9 cellular contexts compared by ENCODE assay signal in the genomic region with DNA sequence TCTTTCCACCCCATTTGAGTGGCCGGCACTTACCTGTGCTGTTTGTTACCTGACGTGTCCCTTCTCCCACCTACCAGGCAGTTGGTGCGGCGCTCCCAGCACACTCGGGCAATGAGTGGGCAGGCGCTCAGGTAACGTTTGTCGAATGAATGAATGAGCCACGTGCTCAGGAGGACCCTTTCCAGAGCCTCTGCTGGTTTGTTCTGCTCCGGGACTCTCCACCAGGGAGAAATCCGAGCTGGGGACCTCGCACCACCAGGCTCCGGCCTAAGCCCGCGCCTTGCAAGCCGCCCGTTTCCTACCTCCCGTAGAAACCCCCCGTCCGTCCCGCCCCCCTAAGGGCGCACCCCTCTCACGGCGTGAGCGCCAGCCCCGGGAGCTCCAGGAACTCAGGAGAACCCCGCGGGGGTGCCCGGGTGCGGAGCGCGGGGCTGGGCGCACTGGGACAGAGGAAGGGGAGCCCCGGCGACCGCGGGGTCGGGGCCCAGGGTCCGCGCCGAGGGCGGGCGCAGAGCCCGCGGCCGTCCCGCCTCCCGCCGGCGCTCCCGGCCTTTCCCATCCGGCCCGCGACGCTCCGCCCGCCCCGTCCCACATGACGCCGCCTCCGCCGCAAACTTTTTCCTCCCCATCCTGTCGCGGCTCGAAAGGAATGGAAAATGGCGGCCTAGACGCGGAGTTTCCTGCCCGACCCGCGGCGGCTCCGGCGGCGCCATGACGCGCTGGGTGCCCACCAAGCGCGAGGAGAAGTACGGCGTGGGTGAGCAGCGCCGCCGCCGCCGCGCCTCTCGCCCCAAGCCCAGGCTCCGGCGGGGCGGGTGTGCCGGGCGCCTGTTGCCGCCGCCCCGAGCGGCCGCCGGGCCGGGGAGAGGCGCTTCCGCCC. TPM values are rescaled to one million over a fixed set of nuclear protein-coding genes. Genes with fewer than 3 reads are reported as not detected.
DNase-seq lines count a peak whose midpoint lies in the region; ATAC-seq, FAIRE-seq and TF ChIP-seq lines count a peak whose summit lies in the region.
"Had no signal": no experiment of that assay in that cellular context is flagged by ENCODE, and none has a peak within 500 bp of the region (broad histone marks: within the 10 kb centered on the region; RNA-seq: fewer than 3 reads in every experiment).

A gene (plus strand): TSS at position 622 of the 880 bp plus-strand sequence. CDS start 90 bp downstream, at position 712.

- no peaks in the 10 kb centered on the region for H3K36me3 ChIP-seq in adipocyte (ENCODE audit: control insufficient read depth, insufficient read depth, low read length, severe bottlenecking)

- DNase-seq in AG08395 (ENCODE audit: low spot score) (peak; percentile 89), HPDE6-E6E7 (ENCODE audit: extremely low spot score) (peak; percentile 62), adipocyte (ENCODE audit: low read depth) (peak; percentile 91), Right ventricle myocardium inferior (ENCODE audit: missing footprints) (peak; percentile 81), nucleus accumbens (lab: John Stamatoyannopoulos, UW) (peak in 32 of 56 donors; percentile 12 to 72 (median 36)), GM12891 (ENCODE audit: insufficient read length, low spot score) (no peak)
- DNase-seq: naive B cell had no signal

- intact Hi-C loops in Right ventricle myocardium inferior (cut with DNase I) = loop anchor here (5.0 kb wide), 2 partner anchors 62 to 97 kb away; no protein-coding TSS in a partner anchor

- no peak for FAIRE-seq in GM12891 (lab: Jason Lieb, UNC)

- H3K27me3 ChIP-seq in adipocyte (replicated peaks; ENCODE audit: control insufficient read depth, insufficient read depth, low read length) = no peaks in the 10 kb centered on the region

- H3K4me3 ChIP-seq in adipocyte (ENCODE audit: low read length) = peak within 1 kb of the TSS; percentile 87

- H3K4me1 ChIP-seq in adipocyte (ENCODE audit: control insufficient read depth, insufficient read depth, low read length) = peaks cover 22% of the 10 kb centered on the region

- ATAC-seq in Right ventricle myocardium inferior (peak; percentile 86), GM21381 (IDR thresholded peaks at IDR 0.05; ENCODE audit: unreplicated experiment) (no peak), HG03039 (IDR thresholded peaks at IDR 0.05; ENCODE audit: unreplicated experiment) (no peak)

- peak within 1 kb of the TSS; percentile 84 for H3K9ac ChIP-seq in adipocyte (ENCODE audit: low read length)

- TF ChIP-seq POLR2A in GM12891 (IDR thresholded peaks at IDR 0.05; ENCODE audit: low read depth, low read length) = no peak

- H3K9me3 ChIP-seq in adipocyte (ENCODE audit: control insufficient read depth, low read length) = no peaks in the 10 kb centered on the region

TF ChIP-seq in GM12891, 5 proteins besides CTCF, POLR2A, EP300 and RAD21:
- TF ChIP-seq PAX5 (IDR thresholded peaks at IDR 0.05; ENCODE audit: insufficient read depth, low read length, severe bottlenecking) = no peak
- TF ChIP-seq SPI1 (IDR thresholded peaks at IDR 0.05; ENCODE audit: low read depth, low read length) = no peak
- TF ChIP-seq POU2F2 (IDR thresholded peaks at IDR 0.05; ENCODE audit: low read depth, low read length) = no peak
- TF ChIP-seq TAF1 (IDR thresholded peaks at IDR 0.05; ENCODE audit: low read depth, low read length) = no peak
- no peak for TF ChIP-seq POLR2AphosphoS5 (IDR thresholded peaks at IDR 0.05; ENCODE audit: low read depth, low read length)

RNA-seq across cellular contexts. Expression of the gene that starts here (rescaled TPM):
- 16.8 TPM for total RNA-seq in Right ventricle myocardium inferior
- not detected for polyA plus RNA-seq in GM12891 (2012; ENCODE audit: low read depth, missing spikeins)
